Comparison of ENCODE assay signal across 12 cellular contexts in genomic region chr9:70079364-70080103, GRCh38. TPM values are rescaled to one million over a fixed set of nuclear protein-coding genes. Genes with fewer than 3 reads are reported as not detected.
A peak's percentile ranks its signal among the peaks of the same experiment; 100 is the strongest.
DNase-seq lines count a peak whose midpoint lies in the region; ATAC-seq and TF ChIP-seq lines count a peak whose summit lies in the region.
"Had no signal": no experiment of that assay in that cellular context is flagged by ENCODE, and none has a peak within 500 bp of the region (broad histone marks: within the 10 kb centered on the region; RNA-seq: fewer than 3 reads in every experiment).

No MANE protein-coding gene starts in this region.

- no peaks in the 10 kb centered on the region for H3K36me3 ChIP-seq in lower lobe of right lung
- no peaks in the 10 kb centered on the region for H3K36me3 ChIP-seq in HAP-1 (replicated peaks)
- H3K36me3 ChIP-seq: thoracic aorta had no signal

- TF ChIP-seq POLR2A in NB4 (IDR thresholded peaks at IDR 0.05; ENCODE audit: extremely low read depth, insufficient read length), result no peak

- DNase-seq in COLO668 (lab: John Stamatoyannopoulos, UW; ENCODE audit: unreplicated experiment), result peak; percentile 79
- DNase-seq in NB4 (ENCODE audit: low read depth), result peak; percentile 4
- DNase-seq in SK-N-DZ (ENCODE audit: low spot score), result peak; percentile 82
- no peak for DNase-seq in lower lobe of right lung
- DNase-seq in HAP-1 (ENCODE audit: low spot score in 2 of 2), result no peak
- no peak for DNase-seq in type B pancreatic cell (ENCODE audit: extremely low spot score, unreplicated experiment)
- DNase-seq in foreskin keratinocyte, result no peak
- DNase-seq: activated naive CD8-positive, alpha-beta T cell treated with anti-CD3 and anti-CD28 coated beads, Interleukin-2, amount 10 ng/mL, durations not matched to agents 7 days and 5 days; Caco-2 had no signal

- H3K9me3 Mint-ChIP-seq in type B pancreatic cell, result no peaks in the 10 kb centered on the region
- H3K9me3 Mint-ChIP-seq: activated naive CD8-positive, alpha-beta T cell treated with anti-CD3 and anti-CD28 coated beads, Interleukin-2, amount 10 ng/mL, durations not matched to agents 7 days and 5 days; mesothelial cell of epicardium had no signal

- H3K4me1 Mint-ChIP-seq in type B pancreatic cell (ENCODE audit: unreplicated experiment), result peaks cover 13% of the 10 kb centered on the region
- H3K4me1 Mint-ChIP-seq: activated naive CD8-positive, alpha-beta T cell treated with anti-CD3 and anti-CD28 coated beads, Interleukin-2, amount 10 ng/mL, durations not matched to agents 7 days and 5 days; mesothelial cell of epicardium had no signal

- H3K36me3 Mint-ChIP-seq in type B pancreatic cell, result no peaks in the 10 kb centered on the region
- H3K36me3 Mint-ChIP-seq: activated naive CD8-positive, alpha-beta T cell treated with anti-CD3 and anti-CD28 coated beads, Interleukin-2, amount 10 ng/mL, durations not matched to agents 7 days and 5 days; mesothelial cell of epicardium had no signal

- H3K4me3 ChIP-seq in NB4 (ENCODE audit: low read depth, low read length) (no peak overlapping the region), lower lobe of right lung (no peak overlapping the region), HAP-1 (no peak overlapping the region)
- H3K4me3 ChIP-seq: thoracic aorta had no signal

- peaks cover 6% of the 10 kb centered on the region for H3K27me3 Mint-ChIP-seq in type B pancreatic cell

- peaks cover 30% of the 10 kb centered on the region for H3K4me1 ChIP-seq in lower lobe of right lung
- no peaks in the 10 kb centered on the region for H3K4me1 ChIP-seq in HAP-1
- peaks cover 4% of the 10 kb centered on the region for H3K4me1 ChIP-seq in foreskin keratinocyte
- H3K4me1 ChIP-seq: Caco-2 had no signal

- in situ Hi-C loops in HAP-1 (cut with MboI; ENCODE audit: low sequenced_read_pairs), result no loop called here

- intact Hi-C loops in lower lobe of right lung (cut with DNase I), result no loop called here

- H3K27ac ChIP-seq in lower lobe of right lung, result no peak overlapping the region
- H3K27ac ChIP-seq in foreskin keratinocyte, result no peak overlapping the region

- H3K9me3 ChIP-seq in lower lobe of right lung (no peaks in the 10 kb centered on the region), HAP-1 (no peaks in the 10 kb centered on the region)
- H3K9me3 ChIP-seq: Caco-2, thoracic aorta had no signal

- TF ChIP-seq CTCF in NB4 (IDR thresholded peaks at IDR 0.05; ENCODE audit: low read depth, low read length) (no peak), lower lobe of right lung (IDR thresholded peaks at IDR 0.05) (no peak), type B pancreatic cell (conservative IDR thresholded peaks at IDR 0.05) (no peak), foreskin keratinocyte (conservative IDR thresholded peaks at IDR 0.05) (no peak)

- ATAC-seq in lower lobe of right lung (peak; percentile 25 to 43), HG03521 (IDR thresholded peaks at IDR 0.05; ENCODE audit: unreplicated experiment) (no peak), foreskin keratinocyte (no peak)

- no peak overlapping the region for H3K27ac Mint-ChIP-seq in type B pancreatic cell
- H3K27ac Mint-ChIP-seq: activated naive CD8-positive, alpha-beta T cell treated with anti-CD3 and anti-CD28 coated beads, Interleukin-2, amount 10 ng/mL, durations not matched to agents 7 days and 5 days; mesothelial cell of epicardium had no signal

- H3K27me3 ChIP-seq in lower lobe of right lung (ENCODE audit: low read depth) (no peaks in the 10 kb centered on the region), HAP-1 (ENCODE audit: low read depth) (peaks cover 37% of the 10 kb centered on the region), foreskin keratinocyte (no peaks in the 10 kb centered on the region)

- H3K4me3 Mint-ChIP-seq in type B pancreatic cell, result no peak overlapping the region
- H3K4me3 Mint-ChIP-seq: activated naive CD8-positive, alpha-beta T cell treated with anti-CD3 and anti-CD28 coated beads, Interleukin-2, amount 10 ng/mL, durations not matched to agents 7 days and 5 days; mesothelial cell of epicardium had no signal

RNA-seq across cellular contexts. Expression of gene MAMDC2, which starts 35.9 kb away (rescaled TPM):
- 1.4 and 1.9 TPM in 2 replicates for polyA plus RNA-seq in SK-N-DZ (2014; cell fraction: cytosol; rRNA removed)
- 1.6 and 2.5 TPM in 2 replicates for polyA plus RNA-seq in SK-N-DZ (2014; cell fraction: nucleus; rRNA removed)
- total RNA-seq in lower lobe of right lung (35.1 TPM), type B pancreatic cell (ENCODE audit: low replicate concordance) (2.2 and 4.0 TPM in 2 replicates), foreskin keratinocyte (9.4 and 22.7 TPM in 2 replicates)
- 3.7 and 7.0 TPM in 2 replicates for polyA plus RNA-seq in foreskin keratinocyte
- total RNA-seq: Caco-2 had no signal

Comparison
In these comparisons a context has a peak if more than half of its experiments do, and no peak if none do; other contexts are left out.
1. DNase-seq: peak in COLO668 (single experiment), NB4 (single experiment) and SK-N-DZ (single experiment); none in lower lobe of right lung (single experiment), HAP-1 (0 of 2), type B pancreatic cell (single experiment) and foreskin keratinocyte (0 of 2).
2. ATAC-seq: peak in lower lobe of right lung (2 of 2); none in HG03521 (single experiment) and foreskin keratinocyte (single experiment).